ENCODE assay signal across 12 cellular contexts in genomic region chr20:3559637-3560036, GRCh38.
"Had no signal": no experiment of that assay in that cellular context is flagged by ENCODE, and none has a peak within 500 bp of the region (broad histone marks: within the 10 kb centered on the region; RNA-seq: fewer than 3 reads in every experiment).

No MANE protein-coding gene starts in this region.

- DNase-seq: activated CD4-positive, alpha-beta T cell treated with anti-CD3 and anti-CD28 coated beads, Interleukin-2, amount 50 U/mL, for 48 hours; activated CD8-positive, alpha-beta memory T cell treated with anti-CD3 and anti-CD28 coated beads, Interleukin-2, amount 10 ng/mL, durations not matched to agents 7 days and 5 days; activated effector memory CD4-positive, alpha-beta T cell treated with Interleukin-2 at 50 U/mL for 16 hours; activated T-cell treated with anti-CD3 and anti-CD28 coated beads, Interleukin-2, amount 50 U/mL, for 4 hours; adrenal gland; left lung; mammary epithelial cell; naive B cell; ovary; thyroid gland; WERI-Rb-1 had no signal

- ATAC-seq: activated CD8-positive, alpha-beta memory T cell treated with anti-CD3 and anti-CD28 coated beads, Interleukin-2, amount 10 ng/mL, durations not matched to agents 7 days and 5 days; activated T-cell treated with anti-CD3 and anti-CD28 coated beads, Interleukin-2, amount 50 U/mL, for 4 hours; left lung; stimulated activated memory B cell treated with anti-CD40 and anti-IgM and Interleukin-4, amounts not matched to agents 10 μg/mL and 1 μg/mL and 100 μg/mL, for 72 hours had no signal
